Comparison of ENCODE assay signal across 8 cellular contexts in the genomic region with DNA sequence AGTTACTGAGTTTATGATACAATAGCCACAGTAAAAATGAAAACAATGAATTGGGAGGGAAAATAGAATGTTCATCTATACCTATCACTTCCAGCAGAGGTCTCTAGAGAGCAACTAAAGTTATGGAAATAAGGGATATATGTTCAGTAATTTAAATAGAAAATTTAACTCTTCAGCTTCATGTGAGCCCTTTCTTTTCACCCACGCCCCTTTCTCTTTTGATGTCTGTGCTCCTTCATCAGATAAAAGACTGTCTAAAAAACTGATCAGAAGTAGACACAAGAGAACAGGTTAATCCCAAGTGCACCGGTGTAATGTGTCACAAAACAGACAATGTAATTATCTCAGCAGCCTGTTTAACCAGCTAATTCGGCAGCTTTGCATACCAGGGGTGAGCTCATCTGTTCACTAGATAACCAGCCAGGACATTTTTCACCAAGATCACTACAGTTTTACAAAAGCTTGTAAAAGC.
DNase-seq lines count a peak whose midpoint lies in the region; ATAC-seq and TF ChIP-seq lines count a peak whose summit lies in the region.

No MANE protein-coding gene starts in this region.

- POLR2A ChIA-PET in OCI-LY7 (lab: Charles Lee), result interaction anchor here (1.2 to 2.4 kb wide), 3 partner anchors 11 to 375 kb away, joined by 3 to 8 read pairs (median 8); no protein-coding TSS in a partner anchor

- H3K4me1 ChIP-seq in OCI-LY7 (ENCODE audit: insufficient read depth, low read length, poor library complexity, severe bottlenecking), result peaks cover 4% of the 10 kb centered on the region

- TF ChIP-seq CTCF in OCI-LY7 (conservative IDR thresholded peaks at IDR 0.05; ENCODE audit: low read length) (peak; percentile 86), dorsolateral prefrontal cortex (IDR thresholded peaks at IDR 0.05 in 54 of 56, conservative IDR thresholded peaks at IDR 0.05 in 2 of 56; ENCODE audit: low read depth in 1 of 56, partially characterized antibody in 56 of 56) (peak in 55 of 56 donors; percentile 48 to 83 (median 71))

- H4K20me1 ChIP-seq in OCI-LY7 (ENCODE audit: insufficient read depth, low read length), result no peaks in the 10 kb centered on the region

- ATAC-seq in GM19035 (IDR thresholded peaks at IDR 0.05; ENCODE audit: unreplicated experiment) (peak; percentile 72), HG03565 (IDR thresholded peaks at IDR 0.05; ENCODE audit: unreplicated experiment) (peak; percentile 56), naive B cell (ENCODE audit: low read depth in 2 of 2) (peak in 1 of 2 donors; percentile 49), GM19328 (IDR thresholded peaks at IDR 0.05; ENCODE audit: unreplicated experiment) (no peak)

- no TSS peak for BruUV-seq in OCI-LY7 (replicated peaks; lab: Mats Ljungman, UMichigan)

- H3K9me2 ChIP-seq in OCI-LY7 (ENCODE audit: insufficient read depth, low read length), result no peaks in the 10 kb centered on the region

- CTCF ChIA-PET in OCI-LY7 (lab: Charles Lee; ENCODE audit: unreplicated experiment), result interaction anchor here (1.2 kb wide), 1 partner anchor 377 kb away, joined by 4 read pairs; no protein-coding TSS in a partner anchor

- no peaks in the 10 kb centered on the region for H3K79me2 ChIP-seq in OCI-LY7 (ENCODE audit: insufficient read depth, low read depth, low read length)

- peak overlapping the region; percentile 70 for H2AFZ ChIP-seq in OCI-LY7 (ENCODE audit: low read length)

- H3K4me3 ChIP-seq in OCI-LY7 (ENCODE audit: low read depth, low read length, poor library complexity, severe bottlenecking) (no peak overlapping the region), dorsolateral prefrontal cortex (peak overlapping the region in 6 of 59 donors; percentile 14 to 36 (median 20))

- H3K36me3 Mint-ChIP-seq in naive B cell, result no peaks in the 10 kb centered on the region

- H3K36me3 ChIP-seq in OCI-LY7 (ENCODE audit: insufficient read depth, low read length), result no peaks in the 10 kb centered on the region

- peak; percentile 50 for DNase-seq in COR-L47 (lab: John Stamatoyannopoulos, UW)
- DNase-seq in OCI-LY7 (ENCODE audit: low spot score), result peak; percentile 50
- DNase-seq in dorsolateral prefrontal cortex, result no peak
- peak; percentile 18 for DNase-seq in naive B cell
- DNase-seq in stimulated activated CD4-positive, alpha-beta T cell treated with anti-CD3 and anti-CD28 coated beads, Interleukin-4, amount 100 ng/mL, for 1 hour, result no peak

- no peak overlapping the region for H3K27ac Mint-ChIP-seq in naive B cell

- no peaks in the 10 kb centered on the region for H3K9me3 Mint-ChIP-seq in naive B cell

- H3K27me3 ChIP-seq in dorsolateral prefrontal cortex, result no peaks in the 10 kb centered on the region

- peaks cover 0 to 3% (median 0%) of the 10 kb centered on the region in 3 donors for H3K4me1 Mint-ChIP-seq in naive B cell

- H3K27ac ChIP-seq in OCI-LY7 (ENCODE audit: low read depth, low read length, poor library complexity, severe bottlenecking), result no peak overlapping the region
- H3K27ac ChIP-seq in dorsolateral prefrontal cortex, result no peak overlapping the region

- H3K4me2 ChIP-seq in OCI-LY7 (ENCODE audit: low read length), result peak overlapping the region; percentile 21; the same call in 1 of the 2 replicates

- intact Hi-C loops in OCI-LY7 (cut with micrococcal nuclease; ENCODE audit: unreplicated experiment) (loop anchor here (1.0 to 10.0 kb wide), 2 partner anchors 376 to 478 kb away; no protein-coding TSS in a partner anchor), dorsolateral prefrontal cortex (cut with DNase I) (loop anchor here (2.0 to 5.0 kb wide), 2 partner anchors 375 to 376 kb away; partner anchors contain the start of gene IKZF2 (in 1 of the 2))

- H3K27me3 Mint-ChIP-seq in naive B cell, result no peaks in the 10 kb centered on the region

- H3K4me3 Mint-ChIP-seq in naive B cell, result no peak overlapping the region

- H3K9me3 ChIP-seq in OCI-LY7 (ENCODE audit: low read length), result no peaks in the 10 kb centered on the region

Comparison
In these comparisons a context has a peak if more than half of its experiments do, and no peak if none do; other contexts are left out.
1. DNase-seq: peak in COR-L47 (single experiment), OCI-LY7 (single experiment) and naive B cell (single experiment); none in dorsolateral prefrontal cortex (0 of 10) and stimulated activated CD4-positive, alpha-beta T cell treated with anti-CD3 and anti-CD28 coated beads, Interleukin-4, amount 100 ng/mL, for 1 hour (single experiment).